ENCODE assay signal across 27 cellular contexts in genomic region chr6:68326762-68327161, GRCh38.
"Had no signal": no experiment of that assay in that cellular context is flagged by ENCODE, and none has a peak within 500 bp of the region (broad histone marks: within the 10 kb centered on the region; RNA-seq: fewer than 3 reads in every experiment).

No MANE protein-coding gene starts in this region.

- H3K27me3 Mint-ChIP-seq: activated CD4-positive, alpha-beta memory T cell treated with anti-CD3 and anti-CD28 coated beads for 36 hours; activated CD4-positive, alpha-beta T cell treated with anti-CD3 and anti-CD28 coated beads, Interleukin-2, amount 10 ng/mL, durations not matched to agents 24 days and 14 days; dendritic cell treated with granulocyte-macrophage colony-stimulating factor and Interleukin-4, amounts not matched to agents 40 ng/mL and 50 ng/mL, for 4 days had no signal

- H3K27ac Mint-ChIP-seq: activated CD4-positive, alpha-beta memory T cell treated with anti-CD3 and anti-CD28 coated beads for 36 hours; activated CD4-positive, alpha-beta T cell treated with anti-CD3 and anti-CD28 coated beads, Interleukin-2, amount 10 ng/mL, durations not matched to agents 24 days and 14 days; activated T-helper 1 cell treated with anti-CD3 and anti-CD28 coated beads, Interleukin-12 subunit alpha, Interleukin-12 subunit beta, Interleukin-2, Interleukin-4 antibody, amounts not matched to agents 30 ng/mL and 10 ng/mL and 1 ng/mL, durations not matched to agents 14 hours and 24 hours and 36 hours; dendritic cell treated with granulocyte-macrophage colony-stimulating factor and Interleukin-4, amounts not matched to agents 40 ng/mL and 50 ng/mL, for 4 days; T-helper 2 cell treated with Interferon-gamma antibody and Interleukin-4, amounts not matched to agents 5 μg/mL and 100 μg/mL, for 36 hours had no signal

- H3K27me3 ChIP-seq: brain microvascular endothelial cell, esophagus squamous epithelium, right atrium auricular region, transverse colon had no signal

- H3K4me1 Mint-ChIP-seq: activated CD4-positive, alpha-beta T cell treated with anti-CD3 and anti-CD28 coated beads, Interleukin-2, amount 10 ng/mL, durations not matched to agents 24 days and 14 days had no signal

- ATAC-seq: left cardiac atrium, left ventricle myocardium superior had no signal

- H3K4me1 ChIP-seq: esophagus squamous epithelium, parathyroid adenoma, right atrium auricular region, transverse colon had no signal

- H3K36me3 Mint-ChIP-seq: activated CD4-positive, alpha-beta memory T cell treated with anti-CD3 and anti-CD28 coated beads for 36 hours had no signal

- H3K9me3 ChIP-seq: esophagus squamous epithelium, right atrium auricular region, transverse colon had no signal

- H3K9me3 Mint-ChIP-seq: activated CD4-positive, alpha-beta memory T cell treated with anti-CD3 and anti-CD28 coated beads for 36 hours; activated CD4-positive, alpha-beta T cell treated with anti-CD3 and anti-CD28 coated beads, Interleukin-2, amount 10 ng/mL, durations not matched to agents 24 days and 14 days; activated T-helper 1 cell treated with anti-CD3 and anti-CD28 coated beads, Interleukin-12 subunit alpha, Interleukin-12 subunit beta, Interleukin-2, Interleukin-4 antibody, amounts not matched to agents 30 ng/mL and 10 ng/mL and 1 ng/mL, durations not matched to agents 14 hours and 24 hours and 36 hours; dendritic cell treated with granulocyte-macrophage colony-stimulating factor and Interleukin-4, amounts not matched to agents 40 ng/mL and 50 ng/mL, for 4 days had no signal

- H3K4me3 ChIP-seq: esophagus squamous epithelium, right atrium auricular region, transverse colon had no signal

- H3K36me3 ChIP-seq: brain microvascular endothelial cell, esophagus squamous epithelium, right atrium auricular region, transverse colon had no signal

- H3K27ac ChIP-seq: brain microvascular endothelial cell, epithelial cell of prostate, esophagus squamous epithelium, parathyroid adenoma, right atrium auricular region, transverse colon had no signal

- FAIRE-seq: astrocyte, islet of Langerhans, urothelium cell line had no signal

- H3K9ac ChIP-seq: parathyroid adenoma had no signal

- H3K79me2 ChIP-seq: parathyroid adenoma had no signal

- DNase-seq: activated CD4-positive, alpha-beta memory T cell treated with anti-CD3 and anti-CD28 coated beads for 36 hours; activated CD4-positive, alpha-beta T cell treated with anti-CD3 and anti-CD28 coated beads, Interleukin-2, amount 10 ng/mL, durations not matched to agents 24 days and 14 days; activated CD8-positive, alpha-beta memory T cell treated with anti-CD3 and anti-CD28 coated beads, Interleukin-2, amount 50 U/mL, for 4 hours; activated gamma-delta T cell treated with Interleukin-2 at 50 U/mL for 16 hours; activated naive CD4-positive, alpha-beta T cell treated with anti-CD3 and anti-CD28 coated beads, Interleukin-2, amount 50 U/mL, for 16 hours; activated T-cell treated with anti-CD3 and anti-CD28 coated beads, Interleukin-2, amount 50 U/mL, for 1 hour; amniotic stem cell; brain microvascular endothelial cell; caudate nucleus; esophagus squamous epithelium; foreskin melanocyte; left cardiac atrium; left ventricle myocardium superior; nucleus accumbens; stimulated activated CD4-positive, alpha-beta T cell treated with anti-CD3 and anti-CD28 coated beads, Interleukin-2, amount 100 ng/mL, for 48 hours; stimulated activated naive CD4-positive, alpha-beta T cell treated with Interleukin-2 at 50 U/mL for 16 hours; T-helper 1 cell; transverse colon had no signal

- H2AFZ ChIP-seq: parathyroid adenoma had no signal

- H3K4me3 Mint-ChIP-seq: activated CD4-positive, alpha-beta memory T cell treated with anti-CD3 and anti-CD28 coated beads for 36 hours; activated CD4-positive, alpha-beta T cell treated with anti-CD3 and anti-CD28 coated beads, Interleukin-2, amount 10 ng/mL, durations not matched to agents 24 days and 14 days; activated T-helper 1 cell treated with anti-CD3 and anti-CD28 coated beads, Interleukin-12 subunit alpha, Interleukin-12 subunit beta, Interleukin-2, Interleukin-4 antibody, amounts not matched to agents 30 ng/mL and 10 ng/mL and 1 ng/mL, durations not matched to agents 14 hours and 24 hours and 36 hours; dendritic cell treated with granulocyte-macrophage colony-stimulating factor and Interleukin-4, amounts not matched to agents 40 ng/mL and 50 ng/mL, for 4 days; T-helper 2 cell treated with Interferon-gamma antibody and Interleukin-4, amounts not matched to agents 5 μg/mL and 100 μg/mL, for 36 hours had no signal
